1 cellular context compared by ENCODE assay signal in genomic region chr21:15455819-15456462, GRCh38.
TF ChIP-seq lines count a peak whose summit lies in the region.

No MANE protein-coding gene starts in this region.

TF ChIP-seq in HepG2, 621 proteins besides CTCF, POLR2A, EP300 and RAD21 (continued from another document and continues in another):
- peak; percentile 35; the same call in 1 of the 2 replicates for TF ChIP-seq ZNF614 (CRISPR knock-in tag; IDR thresholded peaks at IDR 0.05; ENCODE audit: borderline replicate concordance)
- TF ChIP-seq JDP2 (CRISPR knock-in tag; IDR thresholded peaks at IDR 0.05; ENCODE audit: borderline replicate concordance), result no peak
- no peak for TF ChIP-seq MXD4 (CRISPR knock-in tag; IDR thresholded peaks at IDR 0.05)
- no peak for TF ChIP-seq SIX4 (CRISPR knock-in tag; IDR thresholded peaks at IDR 0.05)
- no peak for TF ChIP-seq ZNF75D (CRISPR knock-in tag; IDR thresholded peaks at IDR 0.05; ENCODE audit: borderline replicate concordance)
- TF ChIP-seq TCF7L2 (IDR thresholded peaks at IDR 0.05; ENCODE audit: low read depth, low read length), result no peak
- no peak for TF ChIP-seq CENPX (CRISPR knock-in tag; IDR thresholded peaks at IDR 0.05)
- TF ChIP-seq, protein P1, sequence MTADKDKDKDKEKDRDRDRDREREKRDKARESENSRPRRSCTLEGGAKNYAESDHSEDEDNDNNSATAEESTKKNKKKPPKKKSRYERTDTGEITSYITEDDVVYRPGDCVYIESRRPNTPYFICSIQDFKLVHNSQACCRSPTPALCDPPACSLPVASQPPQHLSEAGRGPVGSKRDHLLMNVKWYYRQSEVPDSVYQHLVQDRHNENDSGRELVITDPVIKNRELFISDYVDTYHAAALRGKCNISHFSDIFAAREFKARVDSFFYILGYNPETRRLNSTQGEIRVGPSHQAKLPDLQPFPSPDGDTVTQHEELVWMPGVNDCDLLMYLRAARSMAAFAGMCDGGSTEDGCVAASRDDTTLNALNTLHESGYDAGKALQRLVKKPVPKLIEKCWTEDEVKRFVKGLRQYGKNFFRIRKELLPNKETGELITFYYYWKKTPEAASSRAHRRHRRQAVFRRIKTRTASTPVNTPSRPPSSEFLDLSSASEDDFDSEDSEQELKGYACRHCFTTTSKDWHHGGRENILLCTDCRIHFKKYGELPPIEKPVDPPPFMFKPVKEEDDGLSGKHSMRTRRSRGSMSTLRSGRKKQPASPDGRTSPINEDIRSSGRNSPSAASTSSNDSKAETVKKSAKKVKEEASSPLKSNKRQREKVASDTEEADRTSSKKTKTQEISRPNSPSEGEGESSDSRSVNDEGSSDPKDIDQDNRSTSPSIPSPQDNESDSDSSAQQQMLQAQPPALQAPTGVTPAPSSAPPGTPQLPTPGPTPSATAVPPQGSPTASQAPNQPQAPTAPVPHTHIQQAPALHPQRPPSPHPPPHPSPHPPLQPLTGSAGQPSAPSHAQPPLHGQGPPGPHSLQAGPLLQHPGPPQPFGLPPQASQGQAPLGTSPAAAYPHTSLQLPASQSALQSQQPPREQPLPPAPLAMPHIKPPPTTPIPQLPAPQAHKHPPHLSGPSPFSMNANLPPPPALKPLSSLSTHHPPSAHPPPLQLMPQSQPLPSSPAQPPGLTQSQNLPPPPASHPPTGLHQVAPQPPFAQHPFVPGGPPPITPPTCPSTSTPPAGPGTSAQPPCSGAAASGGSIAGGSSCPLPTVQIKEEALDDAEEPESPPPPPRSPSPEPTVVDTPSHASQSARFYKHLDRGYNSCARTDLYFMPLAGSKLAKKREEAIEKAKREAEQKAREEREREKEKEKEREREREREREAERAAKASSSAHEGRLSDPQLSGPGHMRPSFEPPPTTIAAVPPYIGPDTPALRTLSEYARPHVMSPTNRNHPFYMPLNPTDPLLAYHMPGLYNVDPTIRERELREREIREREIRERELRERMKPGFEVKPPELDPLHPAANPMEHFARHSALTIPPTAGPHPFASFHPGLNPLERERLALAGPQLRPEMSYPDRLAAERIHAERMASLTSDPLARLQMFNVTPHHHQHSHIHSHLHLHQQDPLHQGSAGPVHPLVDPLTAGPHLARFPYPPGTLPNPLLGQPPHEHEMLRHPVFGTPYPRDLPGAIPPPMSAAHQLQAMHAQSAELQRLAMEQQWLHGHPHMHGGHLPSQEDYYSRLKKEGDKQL (CRISPR knock-in tag; IDR thresholded peaks at IDR 0.05; ENCODE audit: low read depth), result no peak
- no peak for TF ChIP-seq KLF13 (CRISPR knock-in tag; IDR thresholded peaks at IDR 0.05)
- no peak for TF ChIP-seq SP140L (CRISPR knock-in tag; IDR thresholded peaks at IDR 0.05; ENCODE audit: borderline replicate concordance)
- no peak for TF ChIP-seq ZNF546 (CRISPR knock-in tag; conservative IDR thresholded peaks at IDR 0.05)
- TF ChIP-seq ZNF275 (CRISPR knock-in tag; IDR thresholded peaks at IDR 0.05; ENCODE audit: borderline replicate concordance), result no peak
- TF ChIP-seq SAP130 (CRISPR knock-in tag; IDR thresholded peaks at IDR 0.05; ENCODE audit: low read depth), result peak; percentile 44; the same call in 1 of the 2 replicates
- TF ChIP-seq, protein P2, sequence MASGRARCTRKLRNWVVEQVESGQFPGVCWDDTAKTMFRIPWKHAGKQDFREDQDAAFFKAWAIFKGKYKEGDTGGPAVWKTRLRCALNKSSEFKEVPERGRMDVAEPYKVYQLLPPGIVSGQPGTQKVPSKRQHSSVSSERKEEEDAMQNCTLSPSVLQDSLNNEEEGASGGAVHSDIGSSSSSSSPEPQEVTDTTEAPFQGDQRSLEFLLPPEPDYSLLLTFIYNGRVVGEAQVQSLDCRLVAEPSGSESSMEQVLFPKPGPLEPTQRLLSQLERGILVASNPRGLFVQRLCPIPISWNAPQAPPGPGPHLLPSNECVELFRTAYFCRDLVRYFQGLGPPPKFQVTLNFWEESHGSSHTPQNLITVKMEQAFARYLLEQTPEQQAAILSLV (CRISPR knock-in tag; IDR thresholded peaks at IDR 0.05; ENCODE audit: borderline replicate concordance), result no peak
- TF ChIP-seq ZNF883 (CRISPR knock-in tag; IDR thresholded peaks at IDR 0.05; ENCODE audit: not compliant biosample characterization), result no peak
- TF ChIP-seq, protein P3, sequence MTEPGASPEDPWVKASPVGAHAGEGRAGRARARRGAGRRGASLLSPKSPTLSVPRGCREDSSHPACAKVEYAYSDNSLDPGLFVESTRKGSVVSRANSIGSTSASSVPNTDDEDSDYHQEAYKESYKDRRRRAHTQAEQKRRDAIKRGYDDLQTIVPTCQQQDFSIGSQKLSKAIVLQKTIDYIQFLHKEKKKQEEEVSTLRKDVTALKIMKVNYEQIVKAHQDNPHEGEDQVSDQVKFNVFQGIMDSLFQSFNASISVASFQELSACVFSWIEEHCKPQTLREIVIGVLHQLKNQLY (CRISPR knock-in tag; IDR thresholded peaks at IDR 0.05), result no peak
- no peak for TF ChIP-seq MTF1 (CRISPR knock-in tag; IDR thresholded peaks at IDR 0.05)
- TF ChIP-seq ZNF569 (CRISPR knock-in tag; IDR thresholded peaks at IDR 0.05; ENCODE audit: borderline replicate concordance), result no peak
- TF ChIP-seq ZNF598 (CRISPR knock-in tag; IDR thresholded peaks at IDR 0.05; ENCODE audit: borderline replicate concordance), result no peak
- no peak for TF ChIP-seq SSRP1 (CRISPR knock-in tag; IDR thresholded peaks at IDR 0.05)
- no peak for TF ChIP-seq FOXM1 (CRISPR knock-in tag; IDR thresholded peaks at IDR 0.05)
- no peak for TF ChIP-seq PRDM15 (CRISPR knock-in tag; IDR thresholded peaks at IDR 0.05)
- TF ChIP-seq ZFYVE20 (CRISPR knock-in tag; IDR thresholded peaks at IDR 0.05; ENCODE audit: borderline replicate concordance, low read depth), result no peak
- TF ChIP-seq CREM (IDR thresholded peaks at IDR 0.05), result peak; percentile 88
- no peak for TF ChIP-seq CREM (CRISPR knock-in tag; IDR thresholded peaks at IDR 0.05)
- no peak for TF ChIP-seq ZBED4 (CRISPR knock-in tag; IDR thresholded peaks at IDR 0.05; ENCODE audit: borderline replicate concordance)
- TF ChIP-seq ZNF160 (CRISPR knock-in tag; IDR thresholded peaks at IDR 0.05), result no peak; the same call in 1 of the 2 replicates
- 0 out of 2 replicates have a peak, but pooled peaks have one; percentile 30 for TF ChIP-seq ZNF281 (CRISPR knock-in tag; IDR thresholded peaks at IDR 0.05; ENCODE audit: borderline replicate concordance)
- peak; percentile 64; the same call in 1 of the 2 replicates for TF ChIP-seq HMG20B (CRISPR knock-in tag; conservative IDR thresholded peaks at IDR 0.05)
- TF ChIP-seq, protein P4, sequence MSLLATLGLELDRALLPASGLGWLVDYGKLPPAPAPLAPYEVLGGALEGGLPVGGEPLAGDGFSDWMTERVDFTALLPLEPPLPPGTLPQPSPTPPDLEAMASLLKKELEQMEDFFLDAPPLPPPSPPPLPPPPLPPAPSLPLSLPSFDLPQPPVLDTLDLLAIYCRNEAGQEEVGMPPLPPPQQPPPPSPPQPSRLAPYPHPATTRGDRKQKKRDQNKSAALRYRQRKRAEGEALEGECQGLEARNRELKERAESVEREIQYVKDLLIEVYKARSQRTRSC (CRISPR knock-in tag; IDR thresholded peaks at IDR 0.05; ENCODE audit: low read depth), result no peak
- no peak for TF ChIP-seq ZNF710 (CRISPR knock-in tag; IDR thresholded peaks at IDR 0.05; ENCODE audit: borderline replicate concordance)
- no peak; the same call in 1 of the 2 replicates for TF ChIP-seq ZNF639 (CRISPR knock-in tag; conservative IDR thresholded peaks at IDR 0.05)
- no peak for TF ChIP-seq CC2D1A (CRISPR knock-in tag; IDR thresholded peaks at IDR 0.05)
- TF ChIP-seq ZNF136 (CRISPR knock-in tag; IDR thresholded peaks at IDR 0.05; ENCODE audit: low read depth), result no peak
